ENCODE assay signal across 18 cellular contexts in genomic region chr10:5538892-5539651, GRCh38. TPM values are rescaled to one million over a fixed set of nuclear protein-coding genes. Genes with fewer than 3 reads are reported as not detected.
DNase-seq lines count a peak whose midpoint lies in the region; ATAC-seq and TF ChIP-seq lines count a peak whose summit lies in the region.
"Had no signal": no experiment of that assay in that cellular context is flagged by ENCODE, and none has a peak within 500 bp of the region (broad histone marks: within the 10 kb centered on the region; RNA-seq: fewer than 3 reads in every experiment).

No MANE protein-coding gene starts in this region.

- H3K36me3 Mint-ChIP-seq in CD4-positive, alpha-beta memory T cell = peaks cover 2 to 4% of the 10 kb centered on the region in 2 donors
- peaks cover 0 to 4% (median 3%) of the 10 kb centered on the region in 5 donors for H3K36me3 Mint-ChIP-seq in naive thymus-derived CD4-positive, alpha-beta T cell

- peaks cover 0 to 3% of the 10 kb centered on the region in 2 donors for H3K27me3 Mint-ChIP-seq in CD4-positive, alpha-beta memory T cell
- H3K27me3 Mint-ChIP-seq in naive thymus-derived CD4-positive, alpha-beta T cell = peaks cover 0 to 12% (median 0%) of the 10 kb centered on the region in 5 donors

- POLR2A ChIA-PET in CD4-positive, alpha-beta memory T cell (lab: Charles Lee; ENCODE audit: partially characterized antibody) = interaction anchor here (1.3 kb wide), 1 partner anchor 13 kb away, joined by 3 read pairs; no protein-coding TSS in a partner anchor
- POLR2A ChIA-PET in naive thymus-derived CD4-positive, alpha-beta T cell (lab: Charles Lee) = no interaction called here

- peaks cover 16 to 41% (median 34%) of the 10 kb centered on the region in 4 donors for H3K4me1 ChIP-seq in esophagus muscularis mucosa
- peaks cover 4% of the 10 kb centered on the region for H3K4me1 ChIP-seq in CD4-positive, alpha-beta memory T cell (ENCODE audit: insufficient read depth, low read length)
- no peaks in the 10 kb centered on the region for H3K4me1 ChIP-seq in naive thymus-derived CD4-positive, alpha-beta T cell (ENCODE audit: control insufficient read depth in 2 of 2, insufficient read depth in 2 of 2, low read length in 2 of 2)

- 76% methylated on average over 19 of the region's 19 CpGs for WGBS in esophagus muscularis mucosa

- no peaks in the 10 kb centered on the region for H3K36me3 ChIP-seq in esophagus muscularis mucosa
- no peaks in the 10 kb centered on the region for H3K36me3 ChIP-seq in CD4-positive, alpha-beta memory T cell (ENCODE audit: insufficient read depth, low read length)
- H3K36me3 ChIP-seq in naive thymus-derived CD4-positive, alpha-beta T cell (ENCODE audit: control insufficient read depth in 2 of 3, insufficient read depth in 3 of 3, low read length in 3 of 3) = no peaks in the 10 kb centered on the region

- H3K9me3 Mint-ChIP-seq in CD4-positive, alpha-beta memory T cell = peaks cover 0 to 28% (median 17%) of the 10 kb centered on the region in 8 donors
- H3K9me3 Mint-ChIP-seq in naive thymus-derived CD4-positive, alpha-beta T cell = peaks cover 0 to 36% (median 7%) of the 10 kb centered on the region in 11 donors

- CTCF ChIA-PET in CD4-positive, alpha-beta memory T cell (lab: Charles Lee; ENCODE audit: partially characterized antibody) = interaction anchor here (0.7 kb wide), 1 partner anchor 84 kb away, joined by 4 read pairs; no protein-coding TSS in a partner anchor
- CTCF ChIA-PET in naive thymus-derived CD4-positive, alpha-beta T cell (lab: Charles Lee) = interaction anchor here (0.6 kb wide), 1 partner anchor 218 kb away, joined by 3 read pairs; no protein-coding TSS in a partner anchor

- no peak for TF ChIP-seq POLR2A in esophagus muscularis mucosa (IDR thresholded peaks at IDR 0.05; ENCODE audit: low read depth)

- peak overlapping the region; percentile 1 to 58 (median 21) for H3K27ac ChIP-seq in esophagus muscularis mucosa (replicated peaks in 1 of 4)
- H3K27ac ChIP-seq in CD4-positive, alpha-beta memory T cell (ENCODE audit: low read depth, low read length) = no peak overlapping the region
- no peak overlapping the region for H3K27ac ChIP-seq in naive thymus-derived CD4-positive, alpha-beta T cell (ENCODE audit: low read depth, low read length)
- H3K27ac ChIP-seq: SK-N-MC had no signal

- TF ChIP-seq EP300 in esophagus muscularis mucosa (IDR thresholded peaks at IDR 0.05) = no peak

- no peaks in the 10 kb centered on the region for H3K4me1 Mint-ChIP-seq in CD4-positive, alpha-beta memory T cell
- H3K4me1 Mint-ChIP-seq in naive thymus-derived CD4-positive, alpha-beta T cell = peaks cover 0 to 9% (median 4%) of the 10 kb centered on the region in 7 donors
- H3K4me1 Mint-ChIP-seq: memory B cell had no signal

- TF ChIP-seq CTCF in esophagus muscularis mucosa (IDR thresholded peaks at IDR 0.05) = no peak

- no peak for ATAC-seq in HG02840 (IDR thresholded peaks at IDR 0.05; ENCODE audit: low FRiP score, unreplicated experiment)
- no peak for ATAC-seq in naive thymus-derived CD4-positive, alpha-beta T cell
- ATAC-seq: stimulated activated naive CD8-positive, alpha-beta T cell treated with anti-CD3 and anti-CD28 coated beads, Interleukin-15, Interleukin-2, amounts not matched to agents 100 U/mL and 50 U/mL, for 24 hours had no signal

- no peaks in the 10 kb centered on the region for H3K27me3 ChIP-seq in esophagus muscularis mucosa
- no peaks in the 10 kb centered on the region for H3K27me3 ChIP-seq in CD4-positive, alpha-beta memory T cell (ENCODE audit: insufficient read depth, low read length)
- H3K27me3 ChIP-seq in naive thymus-derived CD4-positive, alpha-beta T cell (ENCODE audit: control insufficient read depth in 2 of 2, insufficient read depth in 2 of 2, low read length in 2 of 2) = no peaks in the 10 kb centered on the region

- DNase-seq in EH (ENCODE audit: low read depth) (peak; percentile 16), UCSD-AML1 (lab: John Stamatoyannopoulos, UW; ENCODE audit: unreplicated experiment) (peak; percentile 35), esophagus muscularis mucosa (ENCODE audit: extremely low spot score) (no peak), posterior vena cava (ENCODE audit: low spot score) (peak; percentile 66), NCI-H187 (lab: John Stamatoyannopoulos, UW) (no peak)
- DNase-seq in CD4-positive, alpha-beta memory T cell = no peak
- DNase-seq in naive thymus-derived CD4-positive, alpha-beta T cell = no peak
- DNase-seq: activated CD4-positive, CD25-positive, alpha-beta regulatory T cell; GF-D8; NCI-H82; stimulated activated CD4-positive, alpha-beta T cell treated with anti-CD3 and anti-CD28 coated beads, Interleukin-4, amount 100 ng/mL, for 24 hours; stimulated activated naive CD8-positive, alpha-beta T cell treated with anti-CD3 and anti-CD28 coated beads, Interleukin-15, Interleukin-2, amounts not matched to agents 100 U/mL and 50 U/mL, for 24 hours had no signal

- intact Hi-C loops in esophagus muscularis mucosa (cut with DNase I) (no loop called here), posterior vena cava (cut with DNase I) (no loop called here)
- intact Hi-C loops in CD4-positive, alpha-beta memory T cell (cut with micrococcal nuclease) = no loop called here
- intact Hi-C loops in naive thymus-derived CD4-positive, alpha-beta T cell (cut with micrococcal nuclease) = no loop called here

- H3K4me3 Mint-ChIP-seq in CD4-positive, alpha-beta memory T cell = no peak overlapping the region
- no peak overlapping the region for H3K4me3 Mint-ChIP-seq in naive thymus-derived CD4-positive, alpha-beta T cell
- H3K4me3 Mint-ChIP-seq: memory B cell had no signal

- H3K27ac Mint-ChIP-seq in CD4-positive, alpha-beta memory T cell = no peak overlapping the region
- H3K27ac Mint-ChIP-seq in naive thymus-derived CD4-positive, alpha-beta T cell = no peak overlapping the region
- H3K27ac Mint-ChIP-seq: memory B cell had no signal

- no peaks in the 10 kb centered on the region for H3K9me3 ChIP-seq in esophagus muscularis mucosa
- H3K9me3 ChIP-seq in CD4-positive, alpha-beta memory T cell (ENCODE audit: control insufficient read depth in 1 of 2, low read length in 2 of 2) = no peaks in the 10 kb centered on the region
- peaks cover 0 to 11% (median 0%) of the 10 kb centered on the region in 3 experiments for H3K9me3 ChIP-seq in naive thymus-derived CD4-positive, alpha-beta T cell (ENCODE audit: control insufficient read depth in 2 of 3, low read length in 3 of 3)

- no peak overlapping the region for H3K4me3 ChIP-seq in esophagus muscularis mucosa
- H3K4me3 ChIP-seq in CD4-positive, alpha-beta memory T cell (ENCODE audit: low read length in 2 of 2) = no peak overlapping the region
- no peak overlapping the region for H3K4me3 ChIP-seq in naive thymus-derived CD4-positive, alpha-beta T cell (ENCODE audit: low read length)
- H3K4me3 ChIP-seq: SK-N-MC had no signal

RNA-seq across cellular contexts. Expression of gene CALML3, which starts 14.3 kb away (rescaled TPM):
- not detected for total RNA-seq in esophagus muscularis mucosa
- total RNA-seq in posterior vena cava = not detected
- not detected for total RNA-seq in CD4-positive, alpha-beta memory T cell
- polyA plus RNA-seq in CD4-positive, alpha-beta memory T cell = not detected
- not detected for total RNA-seq in naive thymus-derived CD4-positive, alpha-beta T cell
- not detected for polyA plus RNA-seq in naive thymus-derived CD4-positive, alpha-beta T cell
- total RNA-seq: endothelial cell of umbilical vein, pulmonary artery endothelial cell had no signal
- polyA plus RNA-seq: BJ, endothelial cell of umbilical vein had no signal

RNA-seq across cellular contexts. Expression of gene CALML5, which starts 39.7 kb away (rescaled TPM):
- total RNA-seq in esophagus muscularis mucosa = not detected
- not detected for total RNA-seq in posterior vena cava
- not detected for total RNA-seq in CD4-positive, alpha-beta memory T cell
- polyA plus RNA-seq in CD4-positive, alpha-beta memory T cell = not detected
- not detected for total RNA-seq in naive thymus-derived CD4-positive, alpha-beta T cell
- not detected for polyA plus RNA-seq in naive thymus-derived CD4-positive, alpha-beta T cell
- total RNA-seq: endothelial cell of umbilical vein, pulmonary artery endothelial cell had no signal
- polyA plus RNA-seq: BJ, endothelial cell of umbilical vein had no signal

Comparison
In these comparisons a context has a peak if more than half of its experiments do, and no peak if none do; other contexts are left out.
1. DNase-seq: peak in EH (single experiment), UCSD-AML1 (single experiment) and posterior vena cava (single experiment); none in esophagus muscularis mucosa (single experiment), CD4-positive, alpha-beta memory T cell (0 of 5), NCI-H187 (0 of 2) and naive thymus-derived CD4-positive, alpha-beta T cell (0 of 9).
2. H3K27ac ChIP-seq: peak in esophagus muscularis mucosa (4 of 4); none in CD4-positive, alpha-beta memory T cell (single experiment) and naive thymus-derived CD4-positive, alpha-beta T cell (single experiment).